In genomic region chr20:658731-659291, GRCh38 we compare ENCODE assay signal across 2 cellular contexts.
TF ChIP-seq lines count a peak whose summit lies in the region.

No MANE protein-coding gene starts in this region.

TF ChIP-seq in IMR-90, 13 proteins besides CTCF, POLR2A, EP300 and RAD21:
- TF ChIP-seq FOS (IDR thresholded peaks at IDR 0.05; ENCODE audit: low read depth, low read length) = no peak
- TF ChIP-seq USF2 (IDR thresholded peaks at IDR 0.05; ENCODE audit: low read depth, low read length) = peak; percentile 82
- TF ChIP-seq SMC3 (IDR thresholded peaks at IDR 0.05; ENCODE audit: low read depth, low read length) = no peak

TF ChIP-seq in endothelial cell of umbilical vein, 7 proteins besides CTCF, POLR2A, EP300 and RAD21:
- TF ChIP-seq EZH2 (IDR thresholded peaks at IDR 0.05; ENCODE audit: borderline replicate concordance, low read depth, low read length, severe bottlenecking) (peak; percentile 18), POLR2AphosphoS5 (IDR thresholded peaks at IDR 0.05; ENCODE audit: insufficient read depth, low read depth, low read length) (no peak)
